Comparison of ENCODE assay signal across 30 cellular contexts in genomic region chr5:173188280-173188679, GRCh38. TPM values are rescaled to one million over a fixed set of nuclear protein-coding genes. Genes with fewer than 3 reads are reported as not detected.
"Had no signal": no experiment of that assay in that cellular context is flagged by ENCODE, and none has a peak within 500 bp of the region (broad histone marks: within the 10 kb centered on the region; RNA-seq: fewer than 3 reads in every experiment).

No MANE protein-coding gene starts in this region.

- H3K27ac ChIP-seq: stomach, suprapubic skin, testis, thoracic aorta, thyroid gland, tibial artery, tibial nerve, transverse colon, upper lobe of left lung, upper lobe of right lung, uterus, vagina had no signal

- H3K27me3 ChIP-seq: suprapubic skin, testis, thyroid gland, tibial nerve, transverse colon, upper lobe of left lung, upper lobe of right lung, uterus, vagina had no signal

- H3K4me3 ChIP-seq: stomach, suprapubic skin, testis, thoracic aorta, thyroid gland, tibial artery, tibial nerve, transverse colon, upper lobe of left lung, upper lobe of right lung, uterus, vagina had no signal

- DNase-seq: stimulated activated CD4-positive, alpha-beta T cell treated with anti-CD3 and anti-CD28 coated beads, Interleukin-2, amount 100 ng/mL, for 48 hours; stimulated activated CD4-positive, alpha-beta T cell treated with anti-CD3 and anti-CD28 coated beads, Interleukin-4, amount 100 ng/mL, for 1 hour; stimulated activated CD4-positive, alpha-beta T cell treated with anti-CD3 and anti-CD28 coated beads, Interleukin-4, amount 100 ng/mL, for 24 hours; stimulated activated CD4-positive, alpha-beta T cell treated with anti-CD3 and anti-CD28 coated beads, Interleukin-4, amount 100 ng/mL, for 4 hours; stimulated activated CD8-positive, alpha-beta memory T cell treated with anti-CD3 and anti-CD28 coated beads, Interleukin-4, amount 100 ng/mL, for 48 hours; stimulated activated naive B cell treated with anti-CD40 and anti-IgM and Interleukin-4, amounts not matched to agents 10 μg/mL and 1 μg/mL and 100 μg/mL, for 72 hours; stimulated activated naive CD4-positive, alpha-beta T cell; stimulated activated naive CD4-positive, alpha-beta T cell treated with Interleukin-2 at 50 U/mL for 16 hours; stimulated activated naive CD8-positive, alpha-beta T cell treated with anti-CD3 and anti-CD28 coated beads, Interleukin-15, amount 100 ng/mL, for 72 hours; stimulated activated naive CD8-positive, alpha-beta T cell treated with anti-CD3 and anti-CD28 coated beads, Interleukin-15, Interleukin-2, amounts not matched to agents 100 U/mL and 50 U/mL, for 24 hours; stomach; substantia nigra; testis; thyroid gland; tibial artery; transverse colon; trophoblast cell; upper lobe of left lung; upper lobe of right lung; uterus had no signal

- FAIRE-seq: urothelium cell line had no signal

- H3K9me3 ChIP-seq: stomach, suprapubic skin, testis, thoracic aorta, thyroid gland, tibial artery, transverse colon, upper lobe of left lung, upper lobe of right lung, uterus, vagina had no signal

- H3K4me1 ChIP-seq: stomach, suprapubic skin, testis, thyroid gland, tibial artery, tibial nerve, transverse colon, upper lobe of left lung, upper lobe of right lung, uterus, vagina had no signal

- H3K36me3 ChIP-seq: stomach, suprapubic skin, thoracic aorta, thyroid gland, tibial artery, tibial nerve, transverse colon, upper lobe of left lung, upper lobe of right lung, uterus, vagina had no signal

- ATAC-seq: stimulated activated memory B cell treated with anti-CD40 and anti-IgM and Interleukin-4, amounts not matched to agents 10 μg/mL and 1 μg/mL and 100 μg/mL, for 72 hours; stimulated activated naive B cell treated with anti-CD40 and anti-IgM and Interleukin-4, amounts not matched to agents 10 μg/mL and 1 μg/mL and 100 μg/mL, for 72 hours; stimulated activated naive CD8-positive, alpha-beta T cell treated with anti-CD3 and anti-CD28 coated beads, Interleukin-15, amount 100 ng/mL, for 72 hours; stimulated activated naive CD8-positive, alpha-beta T cell treated with anti-CD3 and anti-CD28 coated beads, Interleukin-15, Interleukin-2, amounts not matched to agents 100 U/mL and 50 U/mL, for 24 hours; upper lobe of right lung had no signal

RNA-seq across cellular contexts. Expression of gene NKX2-5, which starts 46.7 kb away (rescaled TPM):
- total RNA-seq: stomach, subcutaneous adipose tissue, suprapubic skin, temporal lobe, thoracic aorta, thyroid gland, tibial nerve, transverse colon, upper lobe of left lung, upper lobe of right lung, ureter, urinary bladder, uterus, vagina had no signal
- polyA plus RNA-seq: urinary bladder had no signal
